22 cellular contexts compared by ENCODE assay signal in genomic region chr7:151607464-151607867, GRCh38.
DNase-seq lines count a peak whose midpoint lies in the region; ATAC-seq and TF ChIP-seq lines count a peak whose summit lies in the region.
"Had no signal": no experiment of that assay in that cellular context is flagged by ENCODE, and none has a peak within 500 bp of the region (broad histone marks: within the 10 kb centered on the region; RNA-seq: fewer than 3 reads in every experiment).

No MANE protein-coding gene starts in this region.

- peak; percentile 82 for ATAC-seq in Panc1
- ATAC-seq in naive thymus-derived CD4-positive, alpha-beta T cell: no peak
- ATAC-seq in HG02763 (IDR thresholded peaks at IDR 0.05; ENCODE audit: unreplicated experiment): no peak
- ATAC-seq: effector memory CD8-positive, alpha-beta T cell; left lung had no signal

- peaks cover 0 to 2% (median 0%) of the 10 kb centered on the region in 11 donors for H3K9me3 Mint-ChIP-seq in naive thymus-derived CD4-positive, alpha-beta T cell
- no peaks in the 10 kb centered on the region for H3K9me3 Mint-ChIP-seq in activated CD4-positive, alpha-beta memory T cell treated with anti-CD3 and anti-CD28 coated beads, Interleukin-2, amount 10 ng/mL, durations not matched to agents 7 days and 5 days
- H3K9me3 Mint-ChIP-seq: activated T-helper 2 cell treated with anti-CD3 and anti-CD28 coated beads, Interferon-gamma antibody, Interleukin-2, Interleukin-4, amounts not matched to agents 10 μg/mL and 5 μg/mL and 100 μg/mL, durations not matched to agents 14 hours and 24 hours and 36 hours; effector memory CD8-positive, alpha-beta T cell had no signal

- H3K27ac Mint-ChIP-seq in naive thymus-derived CD4-positive, alpha-beta T cell: peak overlapping the region in 3 of 9 donors; percentile 33 to 83 (median 72)
- no peak overlapping the region for H3K27ac Mint-ChIP-seq in activated CD4-positive, alpha-beta memory T cell treated with anti-CD3 and anti-CD28 coated beads, Interleukin-2, amount 10 ng/mL, durations not matched to agents 7 days and 5 days
- H3K27ac Mint-ChIP-seq: activated T-helper 2 cell treated with anti-CD3 and anti-CD28 coated beads, Interferon-gamma antibody, Interleukin-2, Interleukin-4, amounts not matched to agents 10 μg/mL and 5 μg/mL and 100 μg/mL, durations not matched to agents 14 hours and 24 hours and 36 hours; effector memory CD8-positive, alpha-beta T cell had no signal

- DNase-seq in GM23248: peak; percentile 45
- DNase-seq in Panc1 (ENCODE audit: low read depth, low spot score): no peak
- peak; percentile 44 for DNase-seq in dermis blood vessel endothelial cell
- DNase-seq in mesenchymal stem cell: peak; percentile 47
- no peak for DNase-seq in NCI-H2107 treated with DMSO at 0.1 percent for 48 hours (lab: John Stamatoyannopoulos, UW; ENCODE audit: unreplicated experiment)
- no peak for DNase-seq in naive thymus-derived CD4-positive, alpha-beta T cell
- no peak for DNase-seq in activated CD4-positive, alpha-beta memory T cell treated with anti-CD3 and anti-CD28 coated beads, Interleukin-2, amount 10 ng/mL, durations not matched to agents 7 days and 5 days
- DNase-seq: activated CD4-positive, alpha-beta T cell treated with anti-CD3 and anti-CD28 coated beads, Interleukin-2, amount 50 U/mL, for 48 hours; aorta; C1 segment of cervical spinal cord; DND-41; effector memory CD8-positive, alpha-beta T cell; heart left ventricle; NCI-H1436; NCI-H526; SHP77; sigmoid colon; stimulated activated naive CD4-positive, alpha-beta T cell treated with Interleukin-2 at 50 U/mL for 16 hours had no signal

- no peaks in the 10 kb centered on the region for H3K27me3 Mint-ChIP-seq in naive thymus-derived CD4-positive, alpha-beta T cell
- no peaks in the 10 kb centered on the region for H3K27me3 Mint-ChIP-seq in activated CD4-positive, alpha-beta memory T cell treated with anti-CD3 and anti-CD28 coated beads, Interleukin-2, amount 10 ng/mL, durations not matched to agents 7 days and 5 days
- H3K27me3 Mint-ChIP-seq: effector memory CD8-positive, alpha-beta T cell; IgD-negative memory B cell had no signal

- no peak overlapping the region for H2BK120ac ChIP-seq in mesenchymal stem cell (ENCODE audit: low read depth, low read length)

- no peak overlapping the region for H3K4ac ChIP-seq in mesenchymal stem cell (ENCODE audit: low read depth in 1 of 2, low read length in 2 of 2)

- no peak overlapping the region for H2AFZ ChIP-seq in GM23248
- H2AFZ ChIP-seq in mesenchymal stem cell (ENCODE audit: low read depth, low read length): no peak overlapping the region

- 52 to 53% methylated on average over 3 of the region's 3 CpGs for WGBS in GM23248 (ENCODE audit: low coverage in 1 of 2, low lambda C conversion rate in 2 of 2, missing lambda C conversion rate in 2 of 2), 2 experiments
- 72% methylated on average over 3 of the region's 3 CpGs for WGBS in mesenchymal stem cell

- H4K8ac ChIP-seq in mesenchymal stem cell (ENCODE audit: low read length): no peak overlapping the region

- in situ Hi-C loops in GM23248 (cut with MboI): no loop called here
- in situ Hi-C loops in Panc1 (cut with HindIII; ENCODE audit: low pct_unique_long_range_greater_than_20kb, low sequenced_read_pairs): no loop called here

- H4K20me1 ChIP-seq in GM23248 (ENCODE audit: insufficient read depth): no peaks in the 10 kb centered on the region

- no peak overlapping the region for H3K4me3 ChIP-seq in GM23248
- H3K4me3 ChIP-seq in Panc1 (ENCODE audit: low read depth in 2 of 2, low read length in 2 of 2): no peak overlapping the region
- H3K4me3 ChIP-seq in mesenchymal stem cell (ENCODE audit: insufficient read depth in 1 of 2, low read depth in 1 of 2, low read length in 2 of 2): no peak overlapping the region
- no peak overlapping the region for H3K4me3 ChIP-seq in naive thymus-derived CD4-positive, alpha-beta T cell (ENCODE audit: low read length)
- H3K4me3 ChIP-seq: heart left ventricle, left lung, sigmoid colon had no signal

- no peaks in the 10 kb centered on the region for H3K4me1 ChIP-seq in GM23248 (ENCODE audit: insufficient read depth)
- H3K4me1 ChIP-seq in Panc1 (ENCODE audit: control insufficient read depth, insufficient read depth, low read length): peaks cover 38% of the 10 kb centered on the region
- H3K4me1 ChIP-seq in mesenchymal stem cell (ENCODE audit: control insufficient read depth, insufficient read depth, low read depth, low read length): peaks cover 9% of the 10 kb centered on the region
- no peaks in the 10 kb centered on the region for H3K4me1 ChIP-seq in naive thymus-derived CD4-positive, alpha-beta T cell (ENCODE audit: control insufficient read depth in 2 of 2, insufficient read depth in 2 of 2, low read length in 2 of 2)
- H3K4me1 ChIP-seq: left lung had no signal

- CTCF ChIA-PET in Panc1 (lab: Charles Lee): no interaction called here
- CTCF ChIA-PET in naive thymus-derived CD4-positive, alpha-beta T cell (lab: Charles Lee): no interaction called here
- CTCF ChIA-PET in activated CD4-positive, alpha-beta memory T cell treated with anti-CD3 and anti-CD28 coated beads, Interleukin-2, amount 10 ng/mL, durations not matched to agents 7 days and 5 days (lab: Charles Lee): no interaction called here

- peaks cover 7 to 25% (median 15%) of the 10 kb centered on the region in 7 donors for H3K4me1 Mint-ChIP-seq in naive thymus-derived CD4-positive, alpha-beta T cell
- no peaks in the 10 kb centered on the region for H3K4me1 Mint-ChIP-seq in activated CD4-positive, alpha-beta memory T cell treated with anti-CD3 and anti-CD28 coated beads, Interleukin-2, amount 10 ng/mL, durations not matched to agents 7 days and 5 days

- no peak overlapping the region for H2AK5ac ChIP-seq in mesenchymal stem cell (ENCODE audit: low read length, severe bottlenecking)

- H3K9me3 ChIP-seq in GM23248 (ENCODE audit: low read depth) (no peaks in the 10 kb centered on the region), Panc1 (ENCODE audit: control insufficient read depth, insufficient read depth, low read depth, low read length) (no peaks in the 10 kb centered on the region), mesenchymal stem cell (ENCODE audit: control insufficient read depth, low read length) (no peaks in the 10 kb centered on the region)
- no peaks in the 10 kb centered on the region for H3K9me3 ChIP-seq in naive thymus-derived CD4-positive, alpha-beta T cell (ENCODE audit: control insufficient read depth in 2 of 3, low read length in 3 of 3)
- H3K9me3 ChIP-seq: heart left ventricle, left lung, sigmoid colon had no signal

- no peak overlapping the region for H4K91ac ChIP-seq in mesenchymal stem cell (ENCODE audit: low read length)

- peak overlapping the region in 1 of 2 experiments; percentile 36 for H3K14ac ChIP-seq in mesenchymal stem cell (ENCODE audit: low read length in 2 of 2)

- no peaks in the 10 kb centered on the region for H3K9me2 ChIP-seq in GM23248 (ENCODE audit: insufficient read depth)

- no peak overlapping the region for H2BK12ac ChIP-seq in mesenchymal stem cell (ENCODE audit: low read length in 2 of 2)

- H3K36me3 ChIP-seq in GM23248 (ENCODE audit: low read depth) (no peaks in the 10 kb centered on the region), Panc1 (ENCODE audit: control insufficient read depth, insufficient read depth, low read length) (no peaks in the 10 kb centered on the region), mesenchymal stem cell (ENCODE audit: control insufficient read depth in 1 of 2, insufficient read depth in 2 of 2, low read depth in 1 of 2, low read length in 2 of 2) (peaks cover 5 to 35% of the 10 kb centered on the region in 2 experiments)
- H3K36me3 ChIP-seq in naive thymus-derived CD4-positive, alpha-beta T cell (ENCODE audit: control insufficient read depth in 2 of 3, insufficient read depth in 3 of 3, low read length in 3 of 3): peaks cover 0 to 13% (median 0%) of the 10 kb centered on the region in 3 experiments

- H3K27me3 ChIP-seq in GM23248 (replicated peaks; ENCODE audit: insufficient read depth) (no peaks in the 10 kb centered on the region), Panc1 (ENCODE audit: control insufficient read depth, insufficient read depth, low read length) (no peaks in the 10 kb centered on the region), mesenchymal stem cell (ENCODE audit: control insufficient read depth in 1 of 2, insufficient read depth in 1 of 2, low read length in 2 of 2) (no peaks in the 10 kb centered on the region)
- no peaks in the 10 kb centered on the region for H3K27me3 ChIP-seq in naive thymus-derived CD4-positive, alpha-beta T cell (ENCODE audit: control insufficient read depth in 2 of 2, insufficient read depth in 2 of 2, low read length in 2 of 2)
- H3K27me3 ChIP-seq: heart left ventricle, left lung, sigmoid colon had no signal

- BruUV-seq in Panc1 (replicated peaks; lab: Mats Ljungman, UMichigan): no TSS peak

- peaks cover 25% of the 10 kb centered on the region for H3K79me1 ChIP-seq in mesenchymal stem cell (replicated peaks; ENCODE audit: low read length, poor library complexity, severe bottlenecking)

- no peak overlapping the region for H3K27ac ChIP-seq in GM23248
- H3K27ac ChIP-seq in Panc1 (ENCODE audit: low read length): peak overlapping the region; percentile 90
- no peak overlapping the region for H3K27ac ChIP-seq in mesenchymal stem cell (ENCODE audit: low read length, poor library complexity, severe bottlenecking)
- no peak overlapping the region for H3K27ac ChIP-seq in naive thymus-derived CD4-positive, alpha-beta T cell (ENCODE audit: low read depth, low read length)
- H3K27ac ChIP-seq: heart left ventricle, left lung had no signal

- H3K23ac ChIP-seq in mesenchymal stem cell (ENCODE audit: low read length in 2 of 2): no peak overlapping the region

- no peak overlapping the region for H2BK15ac ChIP-seq in mesenchymal stem cell (ENCODE audit: low read depth, poor library complexity, severe bottlenecking)

- H3K4me2 ChIP-seq in GM23248 (ENCODE audit: unreplicated experiment) (no peak overlapping the region), mesenchymal stem cell (ENCODE audit: low read length, poor library complexity, severe bottlenecking) (no peak overlapping the region)

- no peak for TF ChIP-seq CTCF in Panc1 (IDR thresholded peaks at IDR 0.05)

- H3K18ac ChIP-seq in mesenchymal stem cell (ENCODE audit: low read depth in 1 of 2, low read length in 2 of 2): no peak overlapping the region

- intact Hi-C loops in Panc1 (cut with micrococcal nuclease; ENCODE audit: unreplicated experiment): no loop called here
- intact Hi-C loops in naive thymus-derived CD4-positive, alpha-beta T cell (cut with micrococcal nuclease): no loop called here

- no peaks in the 10 kb centered on the region for H3F3A ChIP-seq in GM23248 (ENCODE audit: insufficient read depth)

- H3K79me2 ChIP-seq in GM23248 (ENCODE audit: insufficient read depth): peaks cover 57% of the 10 kb centered on the region

- H2BK5ac ChIP-seq in mesenchymal stem cell (ENCODE audit: low read depth, low read length, poor library complexity, severe bottlenecking): no peak overlapping the region

- H3K4me3 Mint-ChIP-seq in naive thymus-derived CD4-positive, alpha-beta T cell: no peak overlapping the region
- no peak overlapping the region for H3K4me3 Mint-ChIP-seq in activated CD4-positive, alpha-beta memory T cell treated with anti-CD3 and anti-CD28 coated beads, Interleukin-2, amount 10 ng/mL, durations not matched to agents 7 days and 5 days
- H3K4me3 Mint-ChIP-seq: effector memory CD8-positive, alpha-beta T cell; IgD-negative memory B cell had no signal

- peaks cover 0 to 19% (median 4%) of the 10 kb centered on the region in 5 donors for H3K36me3 Mint-ChIP-seq in naive thymus-derived CD4-positive, alpha-beta T cell
- H3K36me3 Mint-ChIP-seq in activated CD4-positive, alpha-beta memory T cell treated with anti-CD3 and anti-CD28 coated beads, Interleukin-2, amount 10 ng/mL, durations not matched to agents 7 days and 5 days (ENCODE audit: low read depth): no peaks in the 10 kb centered on the region

- no peak overlapping the region for H3K9ac ChIP-seq in GM23248
- H3K9ac ChIP-seq in mesenchymal stem cell (ENCODE audit: low read length): no peak overlapping the region

- POLR2A ChIA-PET in Panc1 (lab: Charles Lee): no interaction called here
- POLR2A ChIA-PET in naive thymus-derived CD4-positive, alpha-beta T cell (lab: Charles Lee): no interaction called here
- POLR2A ChIA-PET in activated CD4-positive, alpha-beta memory T cell treated with anti-CD3 and anti-CD28 coated beads, Interleukin-2, amount 10 ng/mL, durations not matched to agents 7 days and 5 days (lab: Charles Lee): no interaction called here

Comparison
In these comparisons a context has a peak if more than half of its experiments do, and no peak if none do; other contexts are left out.
1. DNase-seq: peak in GM23248 (single experiment), dermis blood vessel endothelial cell (single experiment) and mesenchymal stem cell (single experiment); none in Panc1 (single experiment), NCI-H2107 treated with DMSO at 0.1 percent for 48 hours (single experiment), naive thymus-derived CD4-positive, alpha-beta T cell (0 of 9) and activated CD4-positive, alpha-beta memory T cell treated with anti-CD3 and anti-CD28 coated beads, Interleukin-2, amount 10 ng/mL, durations not matched to agents 7 days and 5 days (single experiment).